ENCODE assay signal across 12 cellular contexts in genomic region chr11:112523477-112523876, GRCh38.
DNase-seq lines count a peak whose midpoint lies in the region; ATAC-seq, FAIRE-seq and TF ChIP-seq lines count a peak whose summit lies in the region.
"Had no signal": no experiment of that assay in that cellular context is flagged by ENCODE, and none has a peak within 500 bp of the region (broad histone marks: within the 10 kb centered on the region; RNA-seq: fewer than 3 reads in every experiment).

No MANE protein-coding gene starts in this region.

- no peak overlapping the region for H3K27ac ChIP-seq in CD4-positive, alpha-beta T cell (ENCODE audit: low read depth, low read length)

- no peak for FAIRE-seq in frontal cortex (lab: Jason Lieb, UNC)

- H3K36me3 Mint-ChIP-seq in stimulated activated naive B cell treated with anti-CD40 and anti-IgM and Interleukin-4, amounts not matched to agents 10 μg/mL and 1 μg/mL and 100 μg/mL, for 72 hours = no peaks in the 10 kb centered on the region
- no peaks in the 10 kb centered on the region for H3K36me3 Mint-ChIP-seq in CD4-positive, alpha-beta T cell (ENCODE audit: low read depth)
- H3K36me3 Mint-ChIP-seq: activated naive CD4-positive, alpha-beta T cell treated with anti-CD3 and anti-CD28 coated beads, Interleukin-2, amount 50 U/mL, for 72 hours had no signal

- peaks cover 0 to 2% of the 10 kb centered on the region in 2 donors for H3K9me3 Mint-ChIP-seq in stimulated activated naive B cell treated with anti-CD40 and anti-IgM and Interleukin-4, amounts not matched to agents 10 μg/mL and 1 μg/mL and 100 μg/mL, for 72 hours
- H3K9me3 Mint-ChIP-seq in CD4-positive, alpha-beta T cell = no peaks in the 10 kb centered on the region
- H3K9me3 Mint-ChIP-seq: activated naive CD4-positive, alpha-beta T cell treated with anti-CD3 and anti-CD28 coated beads, Interleukin-2, amount 50 U/mL, for 72 hours had no signal

- in situ Hi-C loops in G401 (cut with HindIII; ENCODE audit: low sequenced_read_pairs) = no loop called here

- peaks cover 15 to 36% of the 10 kb centered on the region in 2 donors for H3K27me3 Mint-ChIP-seq in stimulated activated naive B cell treated with anti-CD40 and anti-IgM and Interleukin-4, amounts not matched to agents 10 μg/mL and 1 μg/mL and 100 μg/mL, for 72 hours
- no peaks in the 10 kb centered on the region for H3K27me3 Mint-ChIP-seq in CD4-positive, alpha-beta T cell

- H3K27ac Mint-ChIP-seq in stimulated activated naive B cell treated with anti-CD40 and anti-IgM and Interleukin-4, amounts not matched to agents 10 μg/mL and 1 μg/mL and 100 μg/mL, for 72 hours = no peak overlapping the region
- H3K27ac Mint-ChIP-seq in CD4-positive, alpha-beta T cell = no peak overlapping the region
- H3K27ac Mint-ChIP-seq: activated naive CD4-positive, alpha-beta T cell treated with anti-CD3 and anti-CD28 coated beads, Interleukin-2, amount 50 U/mL, for 72 hours had no signal

- DNase-seq in G401 (ENCODE audit: low spot score) = peak; percentile 62
- DNase-seq in RPMI7951 (ENCODE audit: low read depth) = peak; percentile 96
- DNase-seq in frontal cortex (ENCODE audit: low spot score in 2 of 2) = peak; percentile 28 to 36
- DNase-seq in omental fat pad (ENCODE audit: low spot score) = no peak
- DNase-seq in stimulated activated naive B cell treated with anti-CD40 and anti-IgM and Interleukin-4, amounts not matched to agents 10 μg/mL and 1 μg/mL and 100 μg/mL, for 72 hours = no peak
- DNase-seq in activated CD8-positive, alpha-beta memory T cell treated with anti-CD3 and anti-CD28 coated beads for 24 hours = no peak
- DNase-seq in CD4-positive, alpha-beta T cell = no peak
- no peak for DNase-seq in DMS 273 (lab: John Stamatoyannopoulos, UW; ENCODE audit: unreplicated experiment)
- DNase-seq: DMS79 treated with DMSO at 0.1 percent for 48 hours; NCI-H1105; stimulated activated naive CD4-positive, alpha-beta T cell had no signal

- CTCF ChIA-PET in CD4-positive, alpha-beta T cell (lab: Charles Lee) = no interaction called here

- POLR2A ChIA-PET in CD4-positive, alpha-beta T cell (lab: Charles Lee) = no interaction called here

- no peaks in the 10 kb centered on the region for H3K9me3 ChIP-seq in CD4-positive, alpha-beta T cell (ENCODE audit: control insufficient read depth, low read length)

- H3K4me1 Mint-ChIP-seq in stimulated activated naive B cell treated with anti-CD40 and anti-IgM and Interleukin-4, amounts not matched to agents 10 μg/mL and 1 μg/mL and 100 μg/mL, for 72 hours = peaks cover 0 to 2% of the 10 kb centered on the region in 2 donors
- H3K4me1 Mint-ChIP-seq in CD4-positive, alpha-beta T cell (ENCODE audit: low read depth) = peaks cover 14% of the 10 kb centered on the region

- H3K27me3 ChIP-seq in CD4-positive, alpha-beta T cell (ENCODE audit: control insufficient read depth, insufficient read depth, low read length) = no peaks in the 10 kb centered on the region

- no peak for TF ChIP-seq CTCF in omental fat pad (IDR thresholded peaks at IDR 0.05)
- TF ChIP-seq CTCF in CD4-positive, alpha-beta T cell (IDR thresholded peaks at IDR 0.05) = no peak

- intact Hi-C loops in CD4-positive, alpha-beta T cell (cut with DNase I, micrococcal nuclease) = no loop called here

- ATAC-seq in omental fat pad (ENCODE audit: low FRiP score) = peak; percentile 61
- no peak for ATAC-seq in stimulated activated naive B cell treated with anti-CD40 and anti-IgM and Interleukin-4, amounts not matched to agents 10 μg/mL and 1 μg/mL and 100 μg/mL, for 72 hours (replicated peaks)
- no peak for ATAC-seq in CD4-positive, alpha-beta T cell (ENCODE audit: poor library complexity)
- ATAC-seq: activated naive CD4-positive, alpha-beta T cell treated with anti-CD3 and anti-CD28 coated beads, Interleukin-2, amount 50 U/mL, for 72 hours had no signal

- H3K4me3 Mint-ChIP-seq in stimulated activated naive B cell treated with anti-CD40 and anti-IgM and Interleukin-4, amounts not matched to agents 10 μg/mL and 1 μg/mL and 100 μg/mL, for 72 hours = no peak overlapping the region
- H3K4me3 Mint-ChIP-seq in CD4-positive, alpha-beta T cell = no peak overlapping the region

Comparison
In these comparisons a context has a peak if more than half of its experiments do, and no peak if none do; other contexts are left out.
1. DNase-seq: peak in G401 (single experiment), RPMI7951 (single experiment) and frontal cortex (2 of 2); none in omental fat pad (single experiment), stimulated activated naive B cell treated with anti-CD40 and anti-IgM and Interleukin-4, amounts not matched to agents 10 μg/mL and 1 μg/mL and 100 μg/mL, for 72 hours (single experiment), activated CD8-positive, alpha-beta memory T cell treated with anti-CD3 and anti-CD28 coated beads for 24 hours (single experiment), CD4-positive, alpha-beta T cell (0 of 10) and DMS 273 (single experiment).